17 cellular contexts compared by ENCODE assay signal in genomic region chr13:112187527-112188297, GRCh38.
DNase-seq lines count a peak whose midpoint lies in the region; ATAC-seq and TF ChIP-seq lines count a peak whose summit lies in the region.
"Had no signal": no experiment of that assay in that cellular context is flagged by ENCODE, and none has a peak within 500 bp of the region (broad histone marks: within the 10 kb centered on the region; RNA-seq: fewer than 3 reads in every experiment).

No MANE protein-coding gene starts in this region.

- WGBS in endodermal cell (ENCODE audit: insufficient coverage in 1 of 2, insufficient read length in 1 of 2), 2 experiments = 92 to 100% methylated on average over 7 to 17 of the region's 18 CpGs
- no CpG with 5 or more reads among the region's 18 CpGs for WGBS in neuronal stem cell (ENCODE audit: extremely low coverage in 2 of 2, insufficient read length in 2 of 2, insufficient replicate concordance in 1 of 2), 2 donors
- WGBS in aorta, 2 donors = 89 to 90% methylated on average over 18 of the region's 18 CpGs

- peaks cover 5% of the 10 kb centered on the region for H3K9me3 Mint-ChIP-seq in endodermal cell

- TF ChIP-seq POLR2A in HCT116 (IDR thresholded peaks at IDR 0.05; ENCODE audit: borderline replicate concordance, extremely low read depth, insufficient read depth, insufficient read length) = no peak

- no peak overlapping the region for H3K4me2 ChIP-seq in HCT116 (ENCODE audit: low read length)
- no peak overlapping the region for H3K4me2 ChIP-seq in neuronal stem cell (ENCODE audit: insufficient read depth, low read length, poor library complexity, severe bottlenecking)

- H3K27ac Mint-ChIP-seq in endodermal cell = no peak overlapping the region
- H3K27ac Mint-ChIP-seq: B cell; CD4-positive, alpha-beta memory T cell; IgD-negative memory B cell had no signal

- H3K9ac ChIP-seq in HCT116 (ENCODE audit: low read length) (no peak overlapping the region), endodermal cell (ENCODE audit: extremely low read depth, low read length, poor library complexity, severe bottlenecking) (no peak overlapping the region), neuronal stem cell (ENCODE audit: low read depth, low read length, poor library complexity) (no peak overlapping the region)

- H4K8ac ChIP-seq in neuronal stem cell (ENCODE audit: low read depth, low read length) = no peak overlapping the region

- RAD21 ChIA-PET in HCT116 (lab: Charles Lee; ENCODE audit: low non-redundant PET in 1 of 2, low total read pairs in 2 of 2, uncharacterized antibody in 2 of 2, unreplicated experiment in 2 of 2) = no interaction called here

- no peaks in the 10 kb centered on the region for H3K4me1 Mint-ChIP-seq in endodermal cell
- H3K4me1 Mint-ChIP-seq: B cell; CD4-positive, alpha-beta memory T cell; IgD-negative memory B cell had no signal

- no peaks in the 10 kb centered on the region for H3K9me2 ChIP-seq in HCT116 (ENCODE audit: insufficient read depth)

- no peak overlapping the region for H2BK12ac ChIP-seq in neuronal stem cell (ENCODE audit: low read length)

- H2BK15ac ChIP-seq in neuronal stem cell (ENCODE audit: low read length) = no peak overlapping the region

- H3K14ac ChIP-seq in neuronal stem cell (ENCODE audit: low read length) = no peak overlapping the region

- H3K23ac ChIP-seq in neuronal stem cell (ENCODE audit: low read depth, low read length, poor library complexity) = no peak overlapping the region

- CTCF ChIA-PET in HCT116 (lab: Charles Lee) = no interaction called here

- no peaks in the 10 kb centered on the region for H3K36me3 Mint-ChIP-seq in endodermal cell (ENCODE audit: low read depth)
- H3K36me3 Mint-ChIP-seq: CD4-positive, alpha-beta memory T cell; IgD-negative memory B cell had no signal

- TF ChIP-seq CTCF in HCT116 (IDR thresholded peaks at IDR 0.05 in 2 of 3, conservative IDR thresholded peaks at IDR 0.05 in 1 of 3; ENCODE audit: borderline replicate concordance in 1 of 3, insufficient read depth in 1 of 3, low read depth in 2 of 3, low read length in 2 of 3) (peak in 2 of 3 experiments; percentile 15 to 19; a peak in 1 of 6 replicates), endodermal cell (conservative IDR thresholded peaks at IDR 0.05) (peak; percentile 53)

- no peaks in the 10 kb centered on the region for H3K79me1 ChIP-seq in neuronal stem cell (ENCODE audit: low read depth, low read length)

- H3K4me3 Mint-ChIP-seq in endodermal cell = no peak overlapping the region
- H3K4me3 Mint-ChIP-seq: B cell; CD4-positive, alpha-beta memory T cell; IgD-negative memory B cell had no signal

- no peak overlapping the region for H3K4ac ChIP-seq in neuronal stem cell (ENCODE audit: low read length)

- H2BK5ac ChIP-seq in neuronal stem cell (ENCODE audit: low read length) = no peak overlapping the region

- DNase-seq in HCT116 (ENCODE audit: low read depth, low spot score) = no peak
- DNase-seq in endodermal cell = peak; percentile 3
- no peak for DNase-seq in neuronal stem cell (ENCODE audit: low spot score)
- DNase-seq in aorta = peak; percentile 20 to 30
- DNase-seq in NOMO-1 treated with dmso at 0.1 percent for 144 hours (lab: John Stamatoyannopoulos, UW; ENCODE audit: unreplicated experiment) = no peak
- no peak for DNase-seq in activated CD8-positive, alpha-beta memory T cell treated with anti-CD3 and anti-CD28 coated beads, Interleukin-2, amount 50 U/mL, for 48 hours
- DNase-seq: C1 segment of cervical spinal cord; CD4-positive, alpha-beta memory T cell; COR-L47; DMS153; DMS79 treated with DMSO at 0.1 percent for 48 hours; EL; GOT3; HCEC 1CT had no signal

- H3K79me2 ChIP-seq in HCT116 (ENCODE audit: insufficient read depth, low read length) = no peaks in the 10 kb centered on the region

- H3K4me3 ChIP-seq in HCT116 (replicated peaks in 1 of 2; ENCODE audit: low read depth in 1 of 2, low read length in 2 of 2) (no peak overlapping the region), endodermal cell (ENCODE audit: low read length) (no peak overlapping the region), neuronal stem cell (ENCODE audit: low read length in 2 of 2) (peak overlapping the region in 1 of 2 donors; percentile 13), aorta (ENCODE audit: low read length in 2 of 2) (no peak overlapping the region)

- TF ChIP-seq RAD21 in HCT116 (IDR thresholded peaks at IDR 0.05; ENCODE audit: low read depth) = no peak

- H4K20me1 ChIP-seq in HCT116 (ENCODE audit: insufficient read depth) = no peaks in the 10 kb centered on the region

- H3K9me3 ChIP-seq in HCT116 (ENCODE audit: control insufficient read depth in 1 of 2, insufficient read depth in 1 of 2, low read depth in 1 of 2, low read length in 2 of 2) (no peaks in the 10 kb centered on the region), endodermal cell (ENCODE audit: control insufficient read depth, low read length) (no peaks in the 10 kb centered on the region), neuronal stem cell (replicated peaks in 1 of 2; ENCODE audit: control insufficient read depth in 2 of 2, insufficient read depth in 1 of 2, low read depth in 1 of 2, low read length in 2 of 2) (peaks cover 8 to 27% of the 10 kb centered on the region in 2 donors), aorta (ENCODE audit: control insufficient read depth, low read length) (peaks cover 2% of the 10 kb centered on the region)

- no peak overlapping the region for H2BK120ac ChIP-seq in neuronal stem cell (ENCODE audit: low read depth, low read length)

- peak; percentile 61 for ATAC-seq in HCT116
- ATAC-seq in aorta (ENCODE audit: low FRiP score) = no peak
- ATAC-seq in HG03354 (IDR thresholded peaks at IDR 0.05; ENCODE audit: poor library complexity, severe bottlenecking, unreplicated experiment) = no peak

- peaks cover 3% of the 10 kb centered on the region for H3K27me3 Mint-ChIP-seq in endodermal cell (ENCODE audit: insufficient read depth)
- H3K27me3 Mint-ChIP-seq: B cell, IgD-negative memory B cell had no signal

- intact Hi-C loops in HCT116 (cut with micrococcal nuclease) (no loop called here), aorta (cut with DNase I) (no loop called here)

- H2AFZ ChIP-seq in HCT116 (ENCODE audit: low read depth, low read length, poor library complexity, severe bottlenecking) (no peak overlapping the region), neuronal stem cell (ENCODE audit: low read length) (no peak overlapping the region)

- no peak overlapping the region for H3K27ac ChIP-seq in HCT116 (ENCODE audit: low read depth, low read length)
- no peak overlapping the region for H3K27ac ChIP-seq in endodermal cell (ENCODE audit: low read depth, low read length)
- no peak overlapping the region for H3K27ac ChIP-seq in neuronal stem cell (replicated peaks; ENCODE audit: low read length)
- no peak overlapping the region for H3K27ac ChIP-seq in aorta (ENCODE audit: low read depth in 1 of 2, low read length in 2 of 2)

- H3K36me3 ChIP-seq in HCT116 (ENCODE audit: control insufficient read depth in 1 of 2, insufficient read depth in 2 of 2, low read length in 2 of 2) = no peaks in the 10 kb centered on the region
- no peaks in the 10 kb centered on the region for H3K36me3 ChIP-seq in endodermal cell (ENCODE audit: control insufficient read depth, insufficient read depth, low read length)
- H3K36me3 ChIP-seq in neuronal stem cell (replicated peaks in 1 of 2; ENCODE audit: control insufficient read depth in 2 of 2, insufficient read depth in 2 of 2, low read length in 2 of 2) = no peaks in the 10 kb centered on the region
- H3K36me3 ChIP-seq in aorta (ENCODE audit: control insufficient read depth in 1 of 2, insufficient read depth in 2 of 2, low read length in 1 of 2) = no peaks in the 10 kb centered on the region

- H3K18ac ChIP-seq in neuronal stem cell (ENCODE audit: low read length) = peak overlapping the region; percentile 12

- H4K91ac ChIP-seq in neuronal stem cell (ENCODE audit: low read depth, low read length, poor library complexity) = no peak overlapping the region

- BruUV-seq in HCT116 (replicated peaks; lab: Mats Ljungman, UMichigan) = no TSS peak

- H2AK5ac ChIP-seq in neuronal stem cell (ENCODE audit: low read depth, low read length) = peak overlapping the region; percentile 28

- H3K4me1 ChIP-seq in HCT116 (ENCODE audit: control insufficient read depth in 1 of 2, insufficient read depth in 2 of 2, low read length in 2 of 2) (no peaks in the 10 kb centered on the region), endodermal cell (ENCODE audit: control insufficient read depth, insufficient read depth, low read length) (no peaks in the 10 kb centered on the region), neuronal stem cell (ENCODE audit: control insufficient read depth in 2 of 2, insufficient read depth in 1 of 2, low read depth in 1 of 2, low read length in 2 of 2) (no peaks in the 10 kb centered on the region), aorta (ENCODE audit: control insufficient read depth in 1 of 2, insufficient read depth in 2 of 2, low read length in 2 of 2) (no peaks in the 10 kb centered on the region)

- POLR2A ChIA-PET in HCT116 (lab: Charles Lee) = no interaction called here

- H3K27me3 ChIP-seq in HCT116 (ENCODE audit: insufficient read depth, low read length) (0 out of 2 replicates have a peak, but pooled peaks cover 4% of the 10 kb centered on the region), endodermal cell (ENCODE audit: control insufficient read depth, insufficient read depth, low read length, poor library complexity, severe bottlenecking) (no peaks in the 10 kb centered on the region), neuronal stem cell (ENCODE audit: control insufficient read depth in 3 of 3, insufficient read depth in 3 of 3, low read depth in 1 of 3, low read length in 3 of 3) (no peaks in the 10 kb centered on the region), aorta (ENCODE audit: control insufficient read depth in 1 of 2, insufficient read depth in 2 of 2, low read length in 1 of 2) (no peaks in the 10 kb centered on the region)

TF ChIP-seq in HCT116, 20 proteins besides CTCF, POLR2A, EP300 and RAD21 (continues in another document):
- no peak for TF ChIP-seq ELF1 (IDR thresholded peaks at IDR 0.05; ENCODE audit: borderline replicate concordance, low read depth)
- no peak for TF ChIP-seq JUND (IDR thresholded peaks at IDR 0.05)
- no peak for TF ChIP-seq EZH2 (IDR thresholded peaks at IDR 0.05)
- no peak for TF ChIP-seq ZNF274 (IDR thresholded peaks at IDR 0.05; ENCODE audit: low read depth, low read length)

Comparison
In these comparisons a context has a peak if more than half of its experiments do, and no peak if none do; other contexts are left out.
1. DNase-seq: peak in endodermal cell (single experiment) and aorta (2 of 2); none in HCT116 (single experiment), neuronal stem cell (single experiment), NOMO-1 treated with dmso at 0.1 percent for 144 hours (single experiment) and activated CD8-positive, alpha-beta memory T cell treated with anti-CD3 and anti-CD28 coated beads, Interleukin-2, amount 50 U/mL, for 48 hours (single experiment).